18 cellular contexts compared by ENCODE assay signal in the genomic region with DNA sequence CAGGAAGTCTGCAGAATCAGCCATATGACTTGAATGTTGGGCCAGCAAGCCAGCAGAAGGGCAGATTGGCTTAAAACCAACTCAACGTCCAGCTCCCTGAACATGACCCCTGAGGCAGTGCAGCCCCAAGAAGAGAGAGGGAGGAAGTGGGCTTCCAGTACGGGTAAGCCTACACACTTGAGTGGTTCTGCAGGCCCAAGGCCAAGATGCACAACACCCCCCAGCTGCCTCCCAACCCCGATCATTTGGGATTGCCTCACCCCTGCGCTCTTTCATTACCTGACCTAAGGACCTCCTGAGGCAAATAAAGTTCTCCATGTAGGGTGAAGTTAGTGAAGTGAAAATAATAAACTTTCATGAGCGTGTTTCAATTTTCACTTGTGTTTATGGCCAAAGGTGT.
DNase-seq lines count a peak whose midpoint lies in the region; ATAC-seq and TF ChIP-seq lines count a peak whose summit lies in the region.
"Had no signal": no experiment of that assay in that cellular context is flagged by ENCODE, and none has a peak within 500 bp of the region (broad histone marks: within the 10 kb centered on the region; RNA-seq: fewer than 3 reads in every experiment).

No MANE protein-coding gene starts in this region.

- intact Hi-C loops in uterus (cut with DNase I; ENCODE audit: low total_unique reads) = no loop called here

- no peak for TF ChIP-seq POLR2A in uterus (IDR thresholded peaks at IDR 0.05)

- no peaks in the 10 kb centered on the region for H3K36me3 Mint-ChIP-seq in nephron progenitor cell (ENCODE audit: low read depth)
- H3K36me3 Mint-ChIP-seq in stimulated activated naive B cell treated with anti-CD40 and anti-IgM and Interleukin-4, amounts not matched to agents 10 μg/mL and 1 μg/mL and 100 μg/mL, for 72 hours = peaks cover 0 to 3% of the 10 kb centered on the region in 2 donors

- peak; percentile 10 for DNase-seq in M059J (ENCODE audit: low read depth)
- DNase-seq in glomerular visceral epithelial cell (ENCODE audit: extremely low spot score) = peak; percentile 40
- no peak for DNase-seq in nephron progenitor cell
- peak; percentile 66 to 67 for DNase-seq in uterus
- no peak for DNase-seq in RPMI8226
- DNase-seq in COLO668 (lab: John Stamatoyannopoulos, UW; ENCODE audit: unreplicated experiment) = no peak
- DNase-seq in stimulated activated naive B cell treated with anti-CD40 and anti-IgM and Interleukin-4, amounts not matched to agents 10 μg/mL and 1 μg/mL and 100 μg/mL, for 72 hours = no peak
- DNase-seq: DMS 273 treated with DMSO at 0.1 percent for 48 hours, DND-41, NCI-H1105 treated with DMSO at 0.1 percent for 48 hours, NCI-H1694, NCI-H510A treated with DMSO at 0.1 percent for 48 hours, NCI-H774, SIG-M5 had no signal

- no peaks in the 10 kb centered on the region for H3K9me3 ChIP-seq in uterus
- H3K9me3 ChIP-seq: HAP-1 had no signal

- H3K27me3 Mint-ChIP-seq in nephron progenitor cell (ENCODE audit: low read depth, poor library complexity) = peaks cover 8% of the 10 kb centered on the region
- H3K27me3 Mint-ChIP-seq in stimulated activated naive B cell treated with anti-CD40 and anti-IgM and Interleukin-4, amounts not matched to agents 10 μg/mL and 1 μg/mL and 100 μg/mL, for 72 hours = peaks cover 0 to 4% of the 10 kb centered on the region in 2 donors

- no peak for ATAC-seq in stimulated activated naive B cell treated with anti-CD40 and anti-IgM and Interleukin-4, amounts not matched to agents 10 μg/mL and 1 μg/mL and 100 μg/mL, for 72 hours (replicated peaks)
- ATAC-seq: K562, SK-N-SH treated with all-trans-retinoic acid at 6 μM for 48 hours had no signal

- H3K4me3 ChIP-seq in uterus = no peak overlapping the region
- H3K4me3 ChIP-seq: HAP-1, K562 had no signal

- H3K27ac Mint-ChIP-seq in nephron progenitor cell = peak overlapping the region; percentile 86
- no peak overlapping the region for H3K27ac Mint-ChIP-seq in stimulated activated naive B cell treated with anti-CD40 and anti-IgM and Interleukin-4, amounts not matched to agents 10 μg/mL and 1 μg/mL and 100 μg/mL, for 72 hours

- H3K27ac ChIP-seq in uterus = peak overlapping the region; percentile 82
- H3K27ac ChIP-seq: C4-2B had no signal

- TF ChIP-seq CTCF in nephron progenitor cell (IDR thresholded peaks at IDR 0.05) = no peak
- TF ChIP-seq CTCF in uterus (IDR thresholded peaks at IDR 0.05) = no peak

- no peaks in the 10 kb centered on the region for H3K36me3 ChIP-seq in uterus
- H3K36me3 ChIP-seq: HAP-1 had no signal

- no peak overlapping the region for H3K4me3 Mint-ChIP-seq in nephron progenitor cell
- no peak overlapping the region for H3K4me3 Mint-ChIP-seq in stimulated activated naive B cell treated with anti-CD40 and anti-IgM and Interleukin-4, amounts not matched to agents 10 μg/mL and 1 μg/mL and 100 μg/mL, for 72 hours

- H3K4me1 ChIP-seq in uterus = peaks cover 0 to 5% of the 10 kb centered on the region in 2 donors
- H3K4me1 ChIP-seq: HAP-1 had no signal

- H3K27me3 ChIP-seq in uterus = no peaks in the 10 kb centered on the region

- peaks cover 34% of the 10 kb centered on the region for H3K4me1 Mint-ChIP-seq in nephron progenitor cell
- H3K4me1 Mint-ChIP-seq in stimulated activated naive B cell treated with anti-CD40 and anti-IgM and Interleukin-4, amounts not matched to agents 10 μg/mL and 1 μg/mL and 100 μg/mL, for 72 hours = peaks cover 0 to 3% of the 10 kb centered on the region in 2 donors

- H3K9me3 Mint-ChIP-seq in nephron progenitor cell = no peaks in the 10 kb centered on the region
- no peaks in the 10 kb centered on the region for H3K9me3 Mint-ChIP-seq in stimulated activated naive B cell treated with anti-CD40 and anti-IgM and Interleukin-4, amounts not matched to agents 10 μg/mL and 1 μg/mL and 100 μg/mL, for 72 hours

Comparison
In these comparisons a context has a peak if more than half of its experiments do, and no peak if none do; other contexts are left out.
1. DNase-seq: peak in M059J (single experiment), glomerular visceral epithelial cell (single experiment) and uterus (2 of 2); none in nephron progenitor cell (single experiment), RPMI8226 (single experiment), COLO668 (single experiment) and stimulated activated naive B cell treated with anti-CD40 and anti-IgM and Interleukin-4, amounts not matched to agents 10 μg/mL and 1 μg/mL and 100 μg/mL, for 72 hours (single experiment).